In genomic region chrX:81875800-81876199, GRCh38 we compare ENCODE assay signal across 34 cellular contexts.
"Had no signal": no experiment of that assay in that cellular context is flagged by ENCODE, and none has a peak within 500 bp of the region (broad histone marks: within the 10 kb centered on the region; RNA-seq: fewer than 3 reads in every experiment).

No MANE protein-coding gene starts in this region.

- H3K27ac ChIP-seq: KMS-11 had no signal

- H3K9me3 ChIP-seq: MG63 had no signal

- H3K27me3 ChIP-seq: MG63 had no signal

- DNase-seq: Karpas-422, Kasumi-1, MG63, MM.1S, MV-4-11, NCI-H1048, NCI-H1092, NCI-H1092 treated with DMSO at 0.1 percent for 48 hours, NCI-H1105, NCI-H1105 treated with DMSO at 0.1 percent for 48 hours, NCI-H1417, NCI-H1417 treated with DMSO at 0.1 percent for 48 hours, NCI-H1436, NCI-H1436 treated with DMSO at 0.1 percent for 48 hours, NCI-H146, NCI-H1694, NCI-H1694 treated with DMSO at 0.1 percent for 48 hours, NCI-H187, NCI-H187 treated with DMSO at 0.1 percent for 48 hours, NCI-H1930, NCI-H2029, NCI-H2029 treated with DMSO at 0.1 percent for 48 hours, NCI-H2081, NCI-H2081 treated with DMSO at 0.1 percent for 48 hours, NCI-H2107, NCI-H2171, NCI-H2171 treated with DMSO at 0.1 percent for 48 hours, NCI-H2227 treated with DMSO at 0.1 percent for 48 hours, NCI-H226, NCI-H345, NCI-H446, NCI-H446 treated with DMSO at 0.1 percent for 48 hours, NCI-H510A had no signal

- H3K4me3 ChIP-seq: MG63 had no signal

- H3K36me3 ChIP-seq: MG63 had no signal
